ENCODE assay signal across 1 cellular context in the genomic region with DNA sequence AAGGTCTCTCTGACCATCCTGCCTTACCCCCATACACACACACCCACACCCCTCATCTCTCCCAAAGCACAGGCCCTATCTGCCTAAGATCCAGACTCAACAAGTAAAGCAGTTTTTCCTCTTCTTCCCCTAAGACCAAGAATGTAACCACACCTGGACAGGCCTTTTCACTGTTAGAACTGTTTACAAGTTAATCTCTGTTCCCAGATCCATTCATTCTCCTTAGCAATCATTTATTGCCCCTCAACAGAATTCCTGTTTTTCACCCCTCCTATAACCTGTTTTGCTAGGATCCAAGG.
TF ChIP-seq lines count a peak whose summit lies in the region.

No MANE protein-coding gene starts in this region.

TF ChIP-seq in IMR-90, 13 proteins besides CTCF, POLR2A, EP300 and RAD21:
- TF ChIP-seq MAFK (IDR thresholded peaks at IDR 0.05; ENCODE audit: low read depth, low read length), result no peak
- no peak for TF ChIP-seq NFE2L2 (IDR thresholded peaks at IDR 0.05; ENCODE audit: low read depth, low read length)
- TF ChIP-seq ELK1 (IDR thresholded peaks at IDR 0.05; ENCODE audit: borderline replicate concordance, low read depth, low read length), result no peak
- TF ChIP-seq BHLHE40 (IDR thresholded peaks at IDR 0.05; ENCODE audit: low read depth, low read length), result no peak
- TF ChIP-seq RFX5 (IDR thresholded peaks at IDR 0.05; ENCODE audit: low read depth, low read length), result no peak
- TF ChIP-seq MAZ (IDR thresholded peaks at IDR 0.05; ENCODE audit: borderline replicate concordance, low read depth, low read length), result no peak
- no peak for TF ChIP-seq CHD1 (IDR thresholded peaks at IDR 0.05; ENCODE audit: low read depth, low read length)
- TF ChIP-seq, protein P1, sequence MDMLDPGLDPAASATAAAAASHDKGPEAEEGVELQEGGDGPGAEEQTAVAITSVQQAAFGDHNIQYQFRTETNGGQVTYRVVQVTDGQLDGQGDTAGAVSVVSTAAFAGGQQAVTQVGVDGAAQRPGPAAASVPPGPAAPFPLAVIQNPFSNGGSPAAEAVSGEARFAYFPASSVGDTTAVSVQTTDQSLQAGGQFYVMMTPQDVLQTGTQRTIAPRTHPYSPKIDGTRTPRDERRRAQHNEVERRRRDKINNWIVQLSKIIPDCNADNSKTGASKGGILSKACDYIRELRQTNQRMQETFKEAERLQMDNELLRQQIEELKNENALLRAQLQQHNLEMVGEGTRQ (IDR thresholded peaks at IDR 0.05; ENCODE audit: low read depth, low read length), result no peak
- no peak for TF ChIP-seq FOS (IDR thresholded peaks at IDR 0.05; ENCODE audit: low read depth, low read length)
- no peak for TF ChIP-seq CEBPB (IDR thresholded peaks at IDR 0.05; ENCODE audit: low read depth, low read length)
- TF ChIP-seq MXI1 (IDR thresholded peaks at IDR 0.05; ENCODE audit: borderline replicate concordance, low read depth, low read length), result no peak
- TF ChIP-seq RCOR1 (IDR thresholded peaks at IDR 0.05; ENCODE audit: insufficient replicate concordance, low read length), result no peak
- no peak for TF ChIP-seq SMC3 (IDR thresholded peaks at IDR 0.05; ENCODE audit: low read depth, low read length)
TF ChIP-seq in IMR-90: peak in this region for 0.
